Comparison of ENCODE assay signal across 1 cellular context in the genomic region with DNA sequence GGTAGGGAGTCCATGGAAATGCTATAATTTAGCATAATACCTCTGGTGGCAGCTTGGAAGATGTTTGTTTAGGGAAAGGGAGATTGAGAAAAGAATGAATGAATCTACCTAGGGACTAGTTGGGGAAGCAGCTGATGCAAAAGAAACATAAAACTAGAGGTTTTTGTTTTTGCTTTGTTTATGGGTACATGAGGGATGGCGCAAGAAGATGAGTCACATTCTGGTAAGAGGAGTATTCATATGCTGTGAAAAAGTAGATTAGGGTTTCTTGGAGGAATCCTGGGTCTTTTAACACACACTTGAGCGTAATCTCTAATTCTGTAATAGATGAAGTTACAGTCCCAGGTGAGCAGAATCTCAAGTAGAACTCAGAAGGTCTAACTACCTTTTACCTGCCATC.
A peak's percentile ranks its signal among the peaks of the same experiment; 100 is the strongest.
TF ChIP-seq lines count a peak whose summit lies in the region.

No MANE protein-coding gene starts in this region.

TF ChIP-seq in A549, 52 proteins besides CTCF, POLR2A, EP300 and RAD21:
- TF ChIP-seq, protein P1, sequence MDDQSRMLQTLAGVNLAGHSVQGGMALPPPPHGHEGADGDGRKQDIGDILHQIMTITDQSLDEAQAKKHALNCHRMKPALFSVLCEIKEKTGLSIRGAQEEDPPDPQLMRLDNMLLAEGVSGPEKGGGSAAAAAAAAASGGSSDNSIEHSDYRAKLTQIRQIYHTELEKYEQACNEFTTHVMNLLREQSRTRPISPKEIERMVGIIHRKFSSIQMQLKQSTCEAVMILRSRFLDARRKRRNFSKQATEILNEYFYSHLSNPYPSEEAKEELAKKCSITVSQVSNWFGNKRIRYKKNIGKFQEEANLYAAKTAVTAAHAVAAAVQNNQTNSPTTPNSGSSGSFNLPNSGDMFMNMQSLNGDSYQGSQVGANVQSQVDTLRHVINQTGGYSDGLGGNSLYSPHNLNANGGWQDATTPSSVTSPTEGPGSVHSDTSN (IDR thresholded peaks at IDR 0.05) = no peak
- TF ChIP-seq FOSL2 (IDR thresholded peaks at IDR 0.05) (no peak), FOSL2 (CRISPR knock-in tag; IDR thresholded peaks at IDR 0.05) (peak; percentile 35; the same call in 1 of the 2 replicates)
- TF ChIP-seq, protein P2, sequence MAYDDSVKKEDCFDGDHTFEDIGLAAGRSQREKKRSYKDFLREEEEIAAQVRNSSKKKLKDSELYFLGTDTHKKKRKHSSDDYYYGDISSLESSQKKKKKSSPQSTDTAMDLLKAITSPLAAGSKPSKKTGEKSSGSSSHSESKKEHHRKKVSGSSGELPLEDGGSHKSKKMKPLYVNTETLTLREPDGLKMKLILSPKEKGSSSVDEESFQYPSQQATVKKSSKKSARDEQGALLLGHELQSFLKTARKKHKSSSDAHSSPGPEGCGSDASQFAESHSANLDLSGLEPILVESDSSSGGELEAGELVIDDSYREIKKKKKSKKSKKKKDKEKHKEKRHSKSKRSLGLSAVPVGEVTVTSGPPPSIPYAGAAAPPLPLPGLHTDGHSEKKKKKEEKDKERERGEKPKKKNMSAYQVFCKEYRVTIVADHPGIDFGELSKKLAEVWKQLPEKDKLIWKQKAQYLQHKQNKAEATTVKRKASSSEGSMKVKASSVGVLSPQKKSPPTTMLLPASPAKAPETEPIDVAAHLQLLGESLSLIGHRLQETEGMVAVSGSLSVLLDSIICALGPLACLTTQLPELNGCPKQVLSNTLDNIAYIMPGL (CRISPR knock-in tag; IDR thresholded peaks at IDR 0.05; ENCODE audit: borderline replicate concordance) = no peak
